9 cellular contexts compared by ENCODE assay signal in the genomic region with DNA sequence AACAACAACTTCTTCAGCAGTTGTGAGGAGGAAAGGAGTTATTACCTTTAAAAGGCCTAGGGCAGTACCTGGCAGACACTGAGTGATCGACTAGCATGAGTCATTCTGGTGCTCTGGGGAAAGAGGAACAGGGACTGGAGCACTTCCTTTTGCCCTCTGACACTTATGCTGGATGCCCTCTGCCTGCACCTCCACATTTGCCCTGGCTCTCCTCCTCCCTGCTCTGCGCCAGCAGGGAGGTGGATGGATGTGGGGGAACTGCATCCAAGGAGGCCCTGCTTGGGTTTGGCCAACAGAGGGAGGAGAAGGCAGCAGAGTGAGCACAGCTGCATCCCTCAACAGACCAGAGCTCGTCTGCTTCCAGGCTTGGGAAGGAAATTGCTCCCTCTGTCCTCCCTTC.
A peak's percentile ranks its signal among the peaks of the same experiment; 100 is the strongest.
DNase-seq lines count a peak whose midpoint lies in the region; ATAC-seq and TF ChIP-seq lines count a peak whose summit lies in the region.
"Had no signal": no experiment of that assay in that cellular context is flagged by ENCODE, and none has a peak within 500 bp of the region (broad histone marks: within the 10 kb centered on the region; RNA-seq: fewer than 3 reads in every experiment).

No MANE protein-coding gene starts in this region.

- ATAC-seq in GM18868 (IDR thresholded peaks at IDR 0.05; ENCODE audit: unreplicated experiment) (peak; percentile 88), HG03378 (IDR thresholded peaks at IDR 0.05; ENCODE audit: unreplicated experiment) (peak; percentile 80), memory B cell (ENCODE audit: low read depth) (peak; percentile 59), GM19035 (IDR thresholded peaks at IDR 0.05; ENCODE audit: unreplicated experiment) (no peak)

- no peaks in the 10 kb centered on the region for H3K36me3 ChIP-seq in WERI-Rb-1

- no peaks in the 10 kb centered on the region for H3K36me3 Mint-ChIP-seq in memory B cell

- peaks cover 8% of the 10 kb centered on the region for H3K27me3 Mint-ChIP-seq in memory B cell

- no peak overlapping the region for H3K4me3 Mint-ChIP-seq in memory B cell

- DNase-seq in WERI-Rb-1 (no peak), memory B cell (ENCODE audit: low spot score in 2 of 2) (no peak), NCI-H82 (lab: John Stamatoyannopoulos, UW) (no peak), NCI-H187 treated with DMSO at 0.1 percent for 48 hours (lab: John Stamatoyannopoulos, UW) (no peak)
- DNase-seq in stimulated activated CD4-positive, alpha-beta T cell treated with anti-CD3 and anti-CD28 coated beads, Interleukin-15, amount 100 ng/mL, for 24 hours, result no peak
- DNase-seq: activated CD8-positive, alpha-beta memory T cell treated with anti-CD3 and anti-CD28 coated beads for 24 hours had no signal

- H3K27me3 ChIP-seq in WERI-Rb-1 (ENCODE audit: insufficient read depth, low read depth, severe bottlenecking), result no peaks in the 10 kb centered on the region

- no peak overlapping the region for H3K27ac ChIP-seq in WERI-Rb-1

- peaks cover 2% of the 10 kb centered on the region for H3K4me1 Mint-ChIP-seq in memory B cell

- H3K27ac Mint-ChIP-seq in memory B cell, result no peak overlapping the region

- H3K9me3 Mint-ChIP-seq in memory B cell, result peaks cover 1% of the 10 kb centered on the region

- H3K4me3 ChIP-seq in WERI-Rb-1 (ENCODE audit: low read depth, low read length), result no peak overlapping the region

- H3K9me3 ChIP-seq in WERI-Rb-1 (ENCODE audit: severe bottlenecking), result no peaks in the 10 kb centered on the region

- TF ChIP-seq CTCF in WERI-Rb-1 (IDR thresholded peaks at IDR 0.05; ENCODE audit: low read depth, low read length), result peak; percentile 44; the same call in 1 of the 2 replicates
